Comparison of ENCODE assay signal across 8 cellular contexts in genomic region chr1:231421616-231421970, GRCh38. TPM values are rescaled to one million over a fixed set of nuclear protein-coding genes. Genes with fewer than 3 reads are reported as not detected.
DNase-seq lines count a peak whose midpoint lies in the region; ATAC-seq and TF ChIP-seq lines count a peak whose summit lies in the region.

No MANE protein-coding gene starts in this region.

- TF ChIP-seq EP300 in neural cell (conservative IDR thresholded peaks at IDR 0.05; ENCODE audit: poor library complexity, severe bottlenecking), result no peak

- peaks cover 46% of the 10 kb centered on the region for H3K79me2 ChIP-seq in fibroblast of lung (ENCODE audit: control insufficient read depth, insufficient read depth, low read length)
- H3K79me2 ChIP-seq in neural cell (replicated peaks; ENCODE audit: insufficient read depth, low read length), result peaks cover 45% of the 10 kb centered on the region

- no peaks in the 10 kb centered on the region for H3K27me3 ChIP-seq in fibroblast of lung (ENCODE audit: control insufficient read depth, insufficient read depth, low read length)
- no peaks in the 10 kb centered on the region for H3K27me3 ChIP-seq in neural cell (ENCODE audit: insufficient read depth, low read depth, low read length)

- POLR2A ChIA-PET in activated CD8-positive, alpha-beta T cell treated with anti-CD3 and anti-CD28 coated beads, Interleukin-2, amount 10 ng/mL, durations not matched to agents 7 days and 5 days (lab: Charles Lee), result interaction anchor here (0.7 to 2.5 kb wide), 6 partner anchors 8 to 110 kb away, joined by 3 to 18 read pairs (median 4); partner anchors contain the start of genes EXOC8, SPRTN and TSNAX

- CTCF ChIA-PET in activated CD8-positive, alpha-beta T cell treated with anti-CD3 and anti-CD28 coated beads, Interleukin-2, amount 10 ng/mL, durations not matched to agents 7 days and 5 days (lab: Charles Lee), result interaction anchor here (1.0 to 2.2 kb wide), 7 partner anchors 31 to 163 kb away, joined by 3 to 18 read pairs (median 3); partner anchors contain the start of genes EXOC8 and SPRTN

- H3K36me3 ChIP-seq in fibroblast of lung (ENCODE audit: control insufficient read depth, insufficient read depth, low read length) (no peaks in the 10 kb centered on the region), neural cell (ENCODE audit: insufficient read depth, low read length) (no peaks in the 10 kb centered on the region)

- peaks cover 33% of the 10 kb centered on the region for H3K36me3 Mint-ChIP-seq in activated CD8-positive, alpha-beta T cell treated with anti-CD3 and anti-CD28 coated beads, Interleukin-2, amount 10 ng/mL, durations not matched to agents 7 days and 5 days (ENCODE audit: low read depth)

- H2AFZ ChIP-seq in fibroblast of lung (ENCODE audit: low read length) (peak overlapping the region; percentile 65), neural cell (ENCODE audit: low read depth, low read length) (no peak overlapping the region)

- H3K27ac Mint-ChIP-seq in activated CD8-positive, alpha-beta T cell treated with anti-CD3 and anti-CD28 coated beads, Interleukin-2, amount 10 ng/mL, durations not matched to agents 7 days and 5 days, result peak overlapping the region; percentile 73

- H4K20me1 ChIP-seq in fibroblast of lung (ENCODE audit: control insufficient read depth, extremely low read depth, insufficient read depth, low read length) (no peaks in the 10 kb centered on the region), neural cell (ENCODE audit: insufficient read depth) (peaks cover 14% of the 10 kb centered on the region)

- peak; percentile 21 for ATAC-seq in GM21576 (IDR thresholded peaks at IDR 0.05; ENCODE audit: unreplicated experiment)
- peak; percentile 39 for ATAC-seq in activated CD8-positive, alpha-beta T cell treated with anti-CD3 and anti-CD28 coated beads, Interleukin-2, amount 10 ng/mL, durations not matched to agents 7 days and 5 days

- TF ChIP-seq CTCF in fibroblast of lung (conservative IDR thresholded peaks at IDR 0.05 in 1 of 2, IDR thresholded peaks at IDR 0.05 in 1 of 2; ENCODE audit: low read depth in 1 of 2, low read length in 2 of 2), result no peak
- TF ChIP-seq CTCF in neural cell (IDR thresholded peaks at IDR 0.05; ENCODE audit: poor library complexity, severe bottlenecking), result no peak

- H3K27ac ChIP-seq in fibroblast of lung (ENCODE audit: insufficient read depth, low read length) (peak overlapping the region; percentile 78), neural cell (ENCODE audit: low read length) (peak overlapping the region; percentile 72)

- H3K9me3 Mint-ChIP-seq in activated CD8-positive, alpha-beta T cell treated with anti-CD3 and anti-CD28 coated beads, Interleukin-2, amount 10 ng/mL, durations not matched to agents 7 days and 5 days (ENCODE audit: insufficient read depth), result no peaks in the 10 kb centered on the region

- H3K9me3 ChIP-seq in fibroblast of lung (ENCODE audit: control insufficient read depth, insufficient read depth, low read depth, low read length), result no peaks in the 10 kb centered on the region
- no peaks in the 10 kb centered on the region for H3K9me3 ChIP-seq in neural cell (ENCODE audit: low read length)

- peak overlapping the region; percentile 85 for H3K9ac ChIP-seq in fibroblast of lung (ENCODE audit: insufficient read depth, low read length)
- H3K9ac ChIP-seq in neural cell (ENCODE audit: low read length), result peak overlapping the region; percentile 82

- H3K4me3 Mint-ChIP-seq in activated CD8-positive, alpha-beta T cell treated with anti-CD3 and anti-CD28 coated beads, Interleukin-2, amount 10 ng/mL, durations not matched to agents 7 days and 5 days, result peak overlapping the region; percentile 73

- H3F3A ChIP-seq in neural cell (ENCODE audit: insufficient read depth, low read length, poor library complexity, severe bottlenecking), result no peaks in the 10 kb centered on the region

- TF ChIP-seq RAD21 in neural cell (conservative IDR thresholded peaks at IDR 0.05), result no peak

- H3K9me2 ChIP-seq in neural cell (ENCODE audit: insufficient read depth, low read length), result no peaks in the 10 kb centered on the region

- H3K4me1 ChIP-seq in fibroblast of lung (ENCODE audit: control insufficient read depth, extremely low read depth, insufficient read depth, low read length), result peaks cover 4% of the 10 kb centered on the region

- H3K4me2 ChIP-seq in fibroblast of lung (ENCODE audit: extremely low read depth, insufficient read depth, low read length) (peak overlapping the region; percentile 74), neural cell (ENCODE audit: low read length) (no peak overlapping the region)

- DNase-seq in DMS153 (lab: John Stamatoyannopoulos, UW) (peak; percentile 56), DMS153 treated with DMSO at 0.1 percent for 48 hours (lab: John Stamatoyannopoulos, UW; ENCODE audit: unreplicated experiment) (no peak), LHCN-M2 (ENCODE audit: low read depth) (peak; percentile 40), fibroblast of lung (ENCODE audit: low read depth in 2 of 2) (peak; percentile 42 to 59), epidermal melanocyte (ENCODE audit: insufficient read length, low spot score) (no peak)
- peak; percentile 58 for DNase-seq in activated CD8-positive, alpha-beta T cell treated with anti-CD3 and anti-CD28 coated beads, Interleukin-2, amount 10 ng/mL, durations not matched to agents 7 days and 5 days

- H3K27me3 Mint-ChIP-seq in activated CD8-positive, alpha-beta T cell treated with anti-CD3 and anti-CD28 coated beads, Interleukin-2, amount 10 ng/mL, durations not matched to agents 7 days and 5 days (ENCODE audit: low read depth), result peaks cover 14% of the 10 kb centered on the region

- H3K4me3 ChIP-seq in fibroblast of lung (replicated peaks in 1 of 4; ENCODE audit: control extremely low read depth in 1 of 4, insufficient read depth in 1 of 4, low read depth in 3 of 4, low read length in 4 of 4) (peak overlapping the region; percentile 38 to 95 (median 68)), neural cell (ENCODE audit: low read length) (peak overlapping the region; percentile 87)

- peaks cover 41% of the 10 kb centered on the region for H3K4me1 Mint-ChIP-seq in activated CD8-positive, alpha-beta T cell treated with anti-CD3 and anti-CD28 coated beads, Interleukin-2, amount 10 ng/mL, durations not matched to agents 7 days and 5 days (ENCODE audit: low read depth)

TF ChIP-seq in neural cell, 6 proteins besides CTCF, POLR2A, EP300 and RAD21:
- TF ChIP-seq, protein P1, sequence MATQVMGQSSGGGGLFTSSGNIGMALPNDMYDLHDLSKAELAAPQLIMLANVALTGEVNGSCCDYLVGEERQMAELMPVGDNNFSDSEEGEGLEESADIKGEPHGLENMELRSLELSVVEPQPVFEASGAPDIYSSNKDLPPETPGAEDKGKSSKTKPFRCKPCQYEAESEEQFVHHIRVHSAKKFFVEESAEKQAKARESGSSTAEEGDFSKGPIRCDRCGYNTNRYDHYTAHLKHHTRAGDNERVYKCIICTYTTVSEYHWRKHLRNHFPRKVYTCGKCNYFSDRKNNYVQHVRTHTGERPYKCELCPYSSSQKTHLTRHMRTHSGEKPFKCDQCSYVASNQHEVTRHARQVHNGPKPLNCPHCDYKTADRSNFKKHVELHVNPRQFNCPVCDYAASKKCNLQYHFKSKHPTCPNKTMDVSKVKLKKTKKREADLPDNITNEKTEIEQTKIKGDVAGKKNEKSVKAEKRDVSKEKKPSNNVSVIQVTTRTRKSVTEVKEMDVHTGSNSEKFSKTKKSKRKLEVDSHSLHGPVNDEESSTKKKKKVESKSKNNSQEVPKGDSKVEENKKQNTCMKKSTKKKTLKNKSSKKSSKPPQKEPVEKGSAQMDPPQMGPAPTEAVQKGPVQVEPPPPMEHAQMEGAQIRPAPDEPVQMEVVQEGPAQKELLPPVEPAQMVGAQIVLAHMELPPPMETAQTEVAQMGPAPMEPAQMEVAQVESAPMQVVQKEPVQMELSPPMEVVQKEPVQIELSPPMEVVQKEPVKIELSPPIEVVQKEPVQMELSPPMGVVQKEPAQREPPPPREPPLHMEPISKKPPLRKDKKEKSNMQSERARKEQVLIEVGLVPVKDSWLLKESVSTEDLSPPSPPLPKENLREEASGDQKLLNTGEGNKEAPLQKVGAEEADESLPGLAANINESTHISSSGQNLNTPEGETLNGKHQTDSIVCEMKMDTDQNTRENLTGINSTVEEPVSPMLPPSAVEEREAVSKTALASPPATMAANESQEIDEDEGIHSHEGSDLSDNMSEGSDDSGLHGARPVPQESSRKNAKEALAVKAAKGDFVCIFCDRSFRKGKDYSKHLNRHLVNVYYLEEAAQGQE (IDR thresholded peaks at IDR 0.05; ENCODE audit: borderline replicate concordance), result no peak
- no peak for TF ChIP-seq MXI1 (conservative IDR thresholded peaks at IDR 0.05; ENCODE audit: poor library complexity, severe bottlenecking)
- TF ChIP-seq EZH2 (IDR thresholded peaks at IDR 0.05; ENCODE audit: borderline replicate concordance, insufficient read depth, low read length, poor library complexity, severe bottlenecking), result no peak
- no peak for TF ChIP-seq TAF1 (IDR thresholded peaks at IDR 0.05; ENCODE audit: low read depth)
- no peak for TF ChIP-seq SMC3 (conservative IDR thresholded peaks at IDR 0.05; ENCODE audit: poor library complexity)
- no peak for TF ChIP-seq POLR2AphosphoS5 (IDR thresholded peaks at IDR 0.05)

RNA-seq across cellular contexts. Expression of gene EGLN1, which starts 0.5 kb away (rescaled TPM):
- total RNA-seq in LHCN-M2 (2014; rRNA removed) (37.4 and 43.3 TPM in 2 replicates), fibroblast of lung (47.8 and 50.9 TPM in 2 replicates)
- polyA plus RNA-seq in LHCN-M2 (2012), result 20.5 TPM
- total RNA-seq in activated CD8-positive, alpha-beta T cell treated with anti-CD3 and anti-CD28 coated beads, Interleukin-2, amount 10 ng/mL, durations not matched to agents 7 days and 5 days, result 10 to 100 TPM; 30.5 to 32.6 TPM
- polyA plus RNA-seq in fibroblast of lung (28.0 and 49.3 TPM in 2 replicates), neural cell (32.6 and 33.2 TPM in 2 replicates)
- polyA plus RNA-seq in fibroblast of lung (2012), result 17.1 and 31.6 TPM in 2 replicates
- polyA minus RNA-seq in fibroblast of lung (ENCODE audit: low replicate concordance) (3.0 and 3.9 TPM in 2 replicates), neural cell (42.6 and 43.6 TPM in 2 replicates)

Comparison
In these comparisons a context has a peak if more than half of its experiments do, and no peak if none do; other contexts are left out.
1. DNase-seq: peak in DMS153 (single experiment), LHCN-M2 (single experiment), activated CD8-positive, alpha-beta T cell treated with anti-CD3 and anti-CD28 coated beads, Interleukin-2, amount 10 ng/mL, durations not matched to agents 7 days and 5 days (single experiment) and fibroblast of lung (2 of 2); none in DMS153 treated with DMSO at 0.1 percent for 48 hours (single experiment) and epidermal melanocyte (single experiment).